8 cellular contexts compared by ENCODE assay signal in genomic region chr14:67359319-67359774, GRCh38. TPM values are rescaled to one million over a fixed set of nuclear protein-coding genes. Genes with fewer than 3 reads are reported as not detected.
DNase-seq lines count a peak whose midpoint lies in the region; TF ChIP-seq lines count a peak whose summit lies in the region.

No MANE protein-coding gene starts in this region.

- peak overlapping the region; percentile 68; the same call in 1 of the 2 replicates for H2AFZ ChIP-seq in OCI-LY3 (ENCODE audit: low read depth, low read length)

- peaks cover 60% of the 10 kb centered on the region for H3K79me2 ChIP-seq in OCI-LY3 (ENCODE audit: low read length)

- H4K20me1 ChIP-seq in OCI-LY3 (ENCODE audit: insufficient read depth, low read length): peaks cover 11% of the 10 kb centered on the region

- H3K4me1 ChIP-seq in OCI-LY3 (ENCODE audit: low read length) (peaks cover 28% of the 10 kb centered on the region), mononuclear cell (ENCODE audit: insufficient read depth, low read length) (peaks cover 36% of the 10 kb centered on the region)

- H3K9ac ChIP-seq in OCI-LY3 (ENCODE audit: low read length): peak overlapping the region; percentile 78

- TF ChIP-seq CTCF in OCI-LY3 (IDR thresholded peaks at IDR 0.05; ENCODE audit: low read depth, low read length): no peak
- no peak for TF ChIP-seq CTCF in dorsolateral prefrontal cortex (IDR thresholded peaks at IDR 0.05 in 54 of 56, conservative IDR thresholded peaks at IDR 0.05 in 2 of 56; ENCODE audit: low read depth in 1 of 56, partially characterized antibody in 56 of 56)

- H3K9me3 ChIP-seq in OCI-LY3 (ENCODE audit: insufficient read depth, low read length): no peaks in the 10 kb centered on the region
- no peaks in the 10 kb centered on the region for H3K9me3 ChIP-seq in mononuclear cell (ENCODE audit: low read depth, low read length)

- peak overlapping the region; percentile 94 for H3K4me3 ChIP-seq in OCI-LY3 (ENCODE audit: low read length)
- H3K4me3 ChIP-seq in dorsolateral prefrontal cortex: peak overlapping the region; percentile 67 to 100 (median 93)
- peak overlapping the region; percentile 70 for H3K4me3 ChIP-seq in mononuclear cell (ENCODE audit: low read length)

- no peaks in the 10 kb centered on the region for H3K36me3 ChIP-seq in OCI-LY3 (replicated peaks; ENCODE audit: low read depth, low read length)

- H3K27me3 ChIP-seq in OCI-LY3 (ENCODE audit: low read depth, low read length) (no peaks in the 10 kb centered on the region), dorsolateral prefrontal cortex (no peaks in the 10 kb centered on the region), mononuclear cell (ENCODE audit: insufficient read depth, low read length) (no peaks in the 10 kb centered on the region)

- H3K4me2 ChIP-seq in OCI-LY3 (ENCODE audit: low read length): peak overlapping the region; percentile 94

- DNase-seq in activated T-cell treated with anti-CD3 and anti-CD28 coated beads for 4 hours (peak; percentile 1), dorsolateral prefrontal cortex (peak in 4 of 10 donors; percentile 7 to 44 (median 23)), hippocampal formation (lab: John Stamatoyannopoulos, UW) (no peak), NCI-H2196 treated with DMSO at 0.1 percent for 48 hours (lab: John Stamatoyannopoulos, UW; ENCODE audit: unreplicated experiment) (no peak), SKM-1 (lab: John Stamatoyannopoulos, UW; ENCODE audit: unreplicated experiment) (no peak)
- DNase-seq in activated T-cell treated with anti-CD3 and anti-CD28 coated beads, Interleukin-2, amount 50 U/mL, for 1 hour: no peak

- intact Hi-C loops in dorsolateral prefrontal cortex (cut with DNase I): loop anchor here (5.0 to 10.0 kb wide), 2 partner anchors 65 to 192 kb away; no protein-coding TSS in a partner anchor

- H3K27ac ChIP-seq in OCI-LY3 (ENCODE audit: low read length): 0 out of 2 replicates have a peak overlapping the region, but pooled peaks have one; percentile 9
- H3K27ac ChIP-seq in dorsolateral prefrontal cortex: peak overlapping the region in 57 of 59 donors; percentile 13 to 100 (median 98)

RNA-seq across cellular contexts. Expression of gene ATP6V1D, which starts 0.3 kb away (rescaled TPM):
- total RNA-seq in dorsolateral prefrontal cortex: 100 to 1,000 TPM in 111 of 120 experiments, 10 to 100 TPM in 9; 54.1 to 244 (median 150) TPM
- total RNA-seq in mononuclear cell: 45.8 TPM

RNA-seq across cellular contexts. Expression of gene EIF2S1, which starts 0.8 kb away (rescaled TPM):
- 10 to 100 TPM; 31.2 to 84.1 (median 59.5) TPM for total RNA-seq in dorsolateral prefrontal cortex
- 31.6 TPM for total RNA-seq in mononuclear cell

RNA-seq across cellular contexts. Expression of gene PLEK2, which starts 52.6 kb away (rescaled TPM):
- total RNA-seq in dorsolateral prefrontal cortex (1 to 10 TPM in 5 of 120 experiments, under 1 TPM in 6, not detected in 109; 0.42 to 1.9 (median 0.81) TPM), mononuclear cell (3.9 TPM)
